In genomic region chr22:41468381-41469217, GRCh38 we compare ENCODE assay signal across 8 cellular contexts. TPM values are rescaled to one million over a fixed set of nuclear protein-coding genes. Genes with fewer than 3 reads are reported as not detected.
DNase-seq lines count a peak whose midpoint lies in the region; ATAC-seq and TF ChIP-seq lines count a peak whose summit lies in the region.

TSS of gene ACO2 (plus strand) at chr22:41469117. CDS start at chr22:41469147, 30 bp downstream.
TSS of gene PHF5A (minus strand) at chr22:41468692. CDS start at chr22:41468653, 39 bp downstream.

- H4K20me1 ChIP-seq in IMR-90 (ENCODE audit: insufficient read depth, low read length): 0 out of 2 replicates have a peak, but pooled peaks cover 1% of the 10 kb centered on the region

- H3K9ac ChIP-seq in IMR-90 (ENCODE audit: low read depth, low read length): peak within 1 kb of the TSS; percentile 93

- no TSS peak for BruUV-seq in IMR-90 (replicated peaks; lab: Mats Ljungman, UMichigan)

- peak within 1 kb of the TSS; percentile 96 for H2BK5ac ChIP-seq in IMR-90 (ENCODE audit: low read depth, low read length, poor library complexity, severe bottlenecking)

- TF ChIP-seq RAD21 in IMR-90 (IDR thresholded peaks at IDR 0.05; ENCODE audit: low read length): no peak

- 1% methylated on average over 13 of the region's 51 CpGs; no CpG with 5 or more reads in 1 of the 2 experiments for WGBS in IMR-90 (ENCODE audit: extremely low coverage in 2 of 2, insufficient read length in 1 of 2), 2 experiments

- peak within 1 kb of the TSS; percentile 97 for H4K91ac ChIP-seq in IMR-90 (ENCODE audit: insufficient read depth, low read depth, low read length)

- TF ChIP-seq POLR2A in IMR-90 (IDR thresholded peaks at IDR 0.05; ENCODE audit: low read depth, low read length): peak; percentile 76

- peak within 1 kb of the TSS; percentile 92 for H2AFZ ChIP-seq in IMR-90 (replicated peaks; ENCODE audit: low read length, poor library complexity)

- H3K27ac ChIP-seq in IMR-90 (ENCODE audit: insufficient read depth, low read length): peak within 1 kb of the TSS; percentile 95

- H3K4me1 ChIP-seq in IMR-90 (ENCODE audit: control insufficient read depth, insufficient read depth, low read length): peaks cover 4% of the 10 kb centered on the region

- peak within 1 kb of the TSS; percentile 78 for H2AK5ac ChIP-seq in IMR-90 (ENCODE audit: low read depth, low read length)

- intact Hi-C loops in IMR-90 (cut with micrococcal nuclease): no loop called here

- peak within 1 kb of the TSS; percentile 95 for H3K18ac ChIP-seq in IMR-90 (ENCODE audit: low read depth, low read length)

- H3K4me3 ChIP-seq in IMR-90 (ENCODE audit: insufficient read depth, low read depth, low read length): peak within 1 kb of the TSS; percentile 78

- peak within 1 kb of the TSS; percentile 94 for H2BK20ac ChIP-seq in IMR-90 (ENCODE audit: low read depth, low read length)

- H3K27me3 ChIP-seq in IMR-90 (ENCODE audit: control insufficient read depth, insufficient read depth, low read length): no peaks in the 10 kb centered on the region

- peak within 1 kb of the TSS; percentile 84 for H2AK9ac ChIP-seq in IMR-90 (replicated peaks; ENCODE audit: low read depth, low read length, poor library complexity)

- ATAC-seq in GM21528 (IDR thresholded peaks at IDR 0.05; ENCODE audit: low FRiP score, unreplicated experiment): peak; percentile 84
- ATAC-seq in IMR-90 (ENCODE audit: low read depth): peak; percentile 99

- DNase-seq in DMS 273 (lab: John Stamatoyannopoulos, UW; ENCODE audit: unreplicated experiment) (peak; percentile 97), IMR-90 (peak; percentile 97), OCI-M1 (lab: John Stamatoyannopoulos, UW) (peak; percentile 99), activated T-cell treated with anti-CD3 and anti-CD28 coated beads for 24 hours (ENCODE audit: low read depth) (peak; percentile 99), epidermal melanocyte (ENCODE audit: insufficient read length, low spot score) (peak; percentile 97), middle frontal gyrus (ENCODE audit: extremely low spot score, low spot score) (peak; percentile 95)
- peak; percentile 93 to 98 for DNase-seq in stimulated activated CD8-positive, alpha-beta memory T cell treated with anti-CD3 and anti-CD28 coated beads, Interleukin-2, amount 100 ng/mL, for 48 hours (ENCODE audit: low read depth in 2 of 2)

- peak within 1 kb of the TSS; percentile 97 for H3K14ac ChIP-seq in IMR-90 (replicated peaks; ENCODE audit: low read depth, low read length)

- peaks cover 31 to 67% of the 10 kb centered on the region in 2 experiments for H3K79me1 ChIP-seq in IMR-90 (ENCODE audit: low read depth in 1 of 2, low read length in 2 of 2)

- peaks cover 29% of the 10 kb centered on the region for H3K36me3 ChIP-seq in IMR-90 (ENCODE audit: control insufficient read depth, insufficient read depth, low read length)

- no peaks in the 10 kb centered on the region for H3K9me3 ChIP-seq in IMR-90 (ENCODE audit: control insufficient read depth, insufficient read depth, low read length)

- peaks cover 5% of the 10 kb centered on the region; the same call in 1 of the 2 replicates for H3K9me1 ChIP-seq in IMR-90 (ENCODE audit: insufficient read depth, low read length)

- CTCF ChIA-PET in IMR-90 (lab: Yijun Ruan, JAX): no interaction called here

- H3K4ac ChIP-seq in IMR-90 (ENCODE audit: low read depth, low read length): peak within 1 kb of the TSS; percentile 89

- peak within 1 kb of the TSS; percentile 96 for H3K4me2 ChIP-seq in IMR-90 (ENCODE audit: low read depth, low read length)

- H4K8ac ChIP-seq in IMR-90 (ENCODE audit: low read depth in 2 of 2, low read length in 2 of 2): peak within 1 kb of the TSS; percentile 79 to 99

- H2BK120ac ChIP-seq in IMR-90 (ENCODE audit: low read depth, low read length): peak within 1 kb of the TSS; percentile 98

- peak within 1 kb of the TSS; percentile 88 for H4K5ac ChIP-seq in IMR-90 (ENCODE audit: low read depth, low read length)

- H3K56ac ChIP-seq in IMR-90 (ENCODE audit: extremely low read depth, insufficient read depth, low read length): peak within 1 kb of the TSS; percentile 100

- peak within 1 kb of the TSS; percentile 94; the same call in 2 of the 3 replicates for H2BK15ac ChIP-seq in IMR-90 (ENCODE audit: low read depth, low read length)

- no peak for TF ChIP-seq CTCF in IMR-90 (conservative IDR thresholded peaks at IDR 0.05; ENCODE audit: low read depth, low read length)

- in situ Hi-C loops in IMR-90 (cut with MboI; ENCODE audit: low sequenced_read_pairs): no loop called here

- H3K23ac ChIP-seq in IMR-90 (ENCODE audit: low read depth, low read length): peak within 1 kb of the TSS; percentile 88; the same call in 1 of the 2 replicates

- POLR2A ChIA-PET in IMR-90 (lab: Charles Lee; ENCODE audit: unreplicated experiment): interaction anchor here (0.6 to 0.8 kb wide), 4 partner anchors 10 to 517 kb away, joined by 3 read pairs; partner anchors contain the start of genes RBX1 and TOB2

- dilution Hi-C loops in IMR-90 (cut with HindIII; ENCODE audit: low sequenced_read_pairs, unreplicated experiment): no loop called here

TF ChIP-seq in IMR-90, 13 proteins besides CTCF, POLR2A, EP300 and RAD21:
- peak; percentile 99 for TF ChIP-seq BHLHE40 (IDR thresholded peaks at IDR 0.05; ENCODE audit: low read depth, low read length)
- no peak for TF ChIP-seq RFX5 (IDR thresholded peaks at IDR 0.05; ENCODE audit: low read depth, low read length)
- peak; percentile 48; the same call in 1 of the 2 replicates for TF ChIP-seq ELK1 (IDR thresholded peaks at IDR 0.05; ENCODE audit: borderline replicate concordance, low read depth, low read length)
- TF ChIP-seq USF2 (IDR thresholded peaks at IDR 0.05; ENCODE audit: low read depth, low read length): peak; percentile 42; the same call in 1 of the 2 replicates
- TF ChIP-seq CEBPB (IDR thresholded peaks at IDR 0.05; ENCODE audit: low read depth, low read length): peak; percentile 7; the same call in 1 of the 2 replicates
- peak; percentile 82 for TF ChIP-seq MXI1 (IDR thresholded peaks at IDR 0.05; ENCODE audit: borderline replicate concordance, low read depth, low read length)

RNA-seq across cellular contexts. Expression of gene ACO2, which starts in this region (rescaled TPM):
- total RNA-seq in IMR-90 (2012; rRNA removed): 65.3 and 71.3 TPM in 2 replicates
- 69.5 and 72.9 TPM in 2 replicates for polyA plus RNA-seq in IMR-90 (2012; rRNA removed)
- polyA plus RNA-seq in IMR-90 (2012; cell fraction: cytosol; rRNA removed): 55.7 and 81.0 TPM in 2 replicates
- polyA plus RNA-seq in IMR-90 (2012; cell fraction: nucleus; rRNA removed; ENCODE audit: low replicate concordance): 43.2 and 73.9 TPM in 2 replicates

RNA-seq across cellular contexts. Expression of gene PHF5A, which starts in this region (rescaled TPM):
- 50.9 and 76.1 TPM in 2 replicates for total RNA-seq in IMR-90 (2012; rRNA removed)
- polyA plus RNA-seq in IMR-90 (2012; rRNA removed): 49.1 and 54.9 TPM in 2 replicates
- polyA plus RNA-seq in IMR-90 (2012; cell fraction: cytosol; rRNA removed): 14.7 and 25.4 TPM in 2 replicates
- 14.0 and 14.6 TPM in 2 replicates for polyA plus RNA-seq in IMR-90 (2012; cell fraction: nucleus; rRNA removed; ENCODE audit: low replicate concordance)

Comparison
In these comparisons a context has a peak if more than half of its experiments do, and no peak if none do; other contexts are left out.
1. Peak in every context shown above with its lines: DNase-seq, ATAC-seq, H3K4me3 ChIP-seq and H3K27ac ChIP-seq.